In the genomic region with DNA sequence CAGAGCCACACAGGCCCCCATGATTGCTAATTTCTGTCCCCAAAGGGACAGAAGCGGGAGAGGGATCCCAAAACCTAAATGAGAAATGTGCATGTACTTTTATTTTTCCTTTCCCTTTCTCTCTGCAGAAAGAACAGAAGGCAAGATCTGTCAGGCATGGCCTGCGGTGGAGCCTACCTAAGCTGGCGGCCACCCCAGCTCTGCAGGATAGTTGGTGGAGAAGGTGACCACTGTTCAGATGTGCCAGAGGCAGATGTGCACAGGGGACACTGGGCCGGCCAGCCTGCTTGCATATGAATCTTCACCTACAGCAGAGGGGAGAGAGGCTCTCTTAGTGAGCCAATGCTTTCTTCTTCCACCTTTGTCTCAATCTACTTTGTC, we compare ENCODE assay signal across 1 cellular context.
TF ChIP-seq lines count a peak whose summit lies in the region.

No MANE protein-coding gene starts in this region.

TF ChIP-seq in HCT116, 20 proteins besides CTCF, POLR2A, EP300 and RAD21 (continued from another document):
- TF ChIP-seq, protein P1, sequence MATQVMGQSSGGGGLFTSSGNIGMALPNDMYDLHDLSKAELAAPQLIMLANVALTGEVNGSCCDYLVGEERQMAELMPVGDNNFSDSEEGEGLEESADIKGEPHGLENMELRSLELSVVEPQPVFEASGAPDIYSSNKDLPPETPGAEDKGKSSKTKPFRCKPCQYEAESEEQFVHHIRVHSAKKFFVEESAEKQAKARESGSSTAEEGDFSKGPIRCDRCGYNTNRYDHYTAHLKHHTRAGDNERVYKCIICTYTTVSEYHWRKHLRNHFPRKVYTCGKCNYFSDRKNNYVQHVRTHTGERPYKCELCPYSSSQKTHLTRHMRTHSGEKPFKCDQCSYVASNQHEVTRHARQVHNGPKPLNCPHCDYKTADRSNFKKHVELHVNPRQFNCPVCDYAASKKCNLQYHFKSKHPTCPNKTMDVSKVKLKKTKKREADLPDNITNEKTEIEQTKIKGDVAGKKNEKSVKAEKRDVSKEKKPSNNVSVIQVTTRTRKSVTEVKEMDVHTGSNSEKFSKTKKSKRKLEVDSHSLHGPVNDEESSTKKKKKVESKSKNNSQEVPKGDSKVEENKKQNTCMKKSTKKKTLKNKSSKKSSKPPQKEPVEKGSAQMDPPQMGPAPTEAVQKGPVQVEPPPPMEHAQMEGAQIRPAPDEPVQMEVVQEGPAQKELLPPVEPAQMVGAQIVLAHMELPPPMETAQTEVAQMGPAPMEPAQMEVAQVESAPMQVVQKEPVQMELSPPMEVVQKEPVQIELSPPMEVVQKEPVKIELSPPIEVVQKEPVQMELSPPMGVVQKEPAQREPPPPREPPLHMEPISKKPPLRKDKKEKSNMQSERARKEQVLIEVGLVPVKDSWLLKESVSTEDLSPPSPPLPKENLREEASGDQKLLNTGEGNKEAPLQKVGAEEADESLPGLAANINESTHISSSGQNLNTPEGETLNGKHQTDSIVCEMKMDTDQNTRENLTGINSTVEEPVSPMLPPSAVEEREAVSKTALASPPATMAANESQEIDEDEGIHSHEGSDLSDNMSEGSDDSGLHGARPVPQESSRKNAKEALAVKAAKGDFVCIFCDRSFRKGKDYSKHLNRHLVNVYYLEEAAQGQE (IDR thresholded peaks at IDR 0.05; ENCODE audit: low read depth): no peak
- TF ChIP-seq CBX3 (IDR thresholded peaks at IDR 0.05; ENCODE audit: low read depth): no peak
- no peak for TF ChIP-seq EGR1 (IDR thresholded peaks at IDR 0.05; ENCODE audit: low read depth)
- TF ChIP-seq, protein P2, sequence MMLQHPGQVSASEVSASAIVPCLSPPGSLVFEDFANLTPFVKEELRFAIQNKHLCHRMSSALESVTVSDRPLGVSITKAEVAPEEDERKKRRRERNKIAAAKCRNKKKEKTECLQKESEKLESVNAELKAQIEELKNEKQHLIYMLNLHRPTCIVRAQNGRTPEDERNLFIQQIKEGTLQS (IDR thresholded peaks at IDR 0.05): no peak
- TF ChIP-seq, protein P3, sequence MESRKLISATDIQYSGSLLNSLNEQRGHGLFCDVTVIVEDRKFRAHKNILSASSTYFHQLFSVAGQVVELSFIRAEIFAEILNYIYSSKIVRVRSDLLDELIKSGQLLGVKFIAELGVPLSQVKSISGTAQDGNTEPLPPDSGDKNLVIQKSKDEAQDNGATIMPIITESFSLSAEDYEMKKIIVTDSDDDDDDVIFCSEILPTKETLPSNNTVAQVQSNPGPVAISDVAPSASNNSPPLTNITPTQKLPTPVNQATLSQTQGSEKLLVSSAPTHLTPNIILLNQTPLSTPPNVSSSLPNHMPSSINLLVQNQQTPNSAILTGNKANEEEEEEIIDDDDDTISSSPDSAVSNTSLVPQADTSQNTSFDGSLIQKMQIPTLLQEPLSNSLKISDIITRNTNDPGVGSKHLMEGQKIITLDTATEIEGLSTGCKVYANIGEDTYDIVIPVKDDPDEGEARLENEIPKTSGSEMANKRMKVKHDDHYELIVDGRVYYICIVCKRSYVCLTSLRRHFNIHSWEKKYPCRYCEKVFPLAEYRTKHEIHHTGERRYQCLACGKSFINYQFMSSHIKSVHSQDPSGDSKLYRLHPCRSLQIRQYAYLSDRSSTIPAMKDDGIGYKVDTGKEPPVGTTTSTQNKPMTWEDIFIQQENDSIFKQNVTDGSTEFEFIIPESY (IDR thresholded peaks at IDR 0.05; ENCODE audit: extremely low read depth, insufficient replicate concordance, low read length): no peak
- no peak for TF ChIP-seq JUND (IDR thresholded peaks at IDR 0.05)
- no peak for TF ChIP-seq SP1 (IDR thresholded peaks at IDR 0.05; ENCODE audit: low read depth)
- no peak for TF ChIP-seq ZNF274 (IDR thresholded peaks at IDR 0.05; ENCODE audit: low read depth, low read length)
